24 cellular contexts compared by ENCODE assay signal in genomic region chr17:35889241-35889640, GRCh38. TPM values are rescaled to one million over a fixed set of nuclear protein-coding genes. Genes with fewer than 3 reads are reported as not detected.
DNase-seq lines count a peak whose midpoint lies in the region; ATAC-seq, FAIRE-seq and TF ChIP-seq lines count a peak whose summit lies in the region.
"Had no signal": no experiment of that assay in that cellular context is flagged by ENCODE, and none has a peak within 500 bp of the region (broad histone marks: within the 10 kb centered on the region; RNA-seq: fewer than 3 reads in every experiment).

No MANE protein-coding gene starts in this region.

- H3K36me3 Mint-ChIP-seq in CD8-positive, alpha-beta memory T cell: peaks cover 2 to 6% (median 3%) of the 10 kb centered on the region in 3 donors
- peaks cover 3% of the 10 kb centered on the region for H3K36me3 Mint-ChIP-seq in activated T-helper 1 cell treated with anti-CD3 and anti-CD28 coated beads, Interleukin-12 subunit alpha, Interleukin-12 subunit beta, Interleukin-2, Interleukin-4 antibody, amounts not matched to agents 30 ng/mL and 10 ng/mL and 1 ng/mL, durations not matched to agents 14 hours and 24 hours and 36 hours (ENCODE audit: low read depth)
- peaks cover 0 to 10% (median 0%) of the 10 kb centered on the region in 5 donors for H3K36me3 Mint-ChIP-seq in naive thymus-derived CD4-positive, alpha-beta T cell
- H3K36me3 Mint-ChIP-seq: WTC11 had no signal

- H3K27ac Mint-ChIP-seq in CD8-positive, alpha-beta memory T cell: peak overlapping the region; percentile 74 to 98 (median 94)
- H3K27ac Mint-ChIP-seq in activated T-helper 1 cell treated with anti-CD3 and anti-CD28 coated beads, Interleukin-12 subunit alpha, Interleukin-12 subunit beta, Interleukin-2, Interleukin-4 antibody, amounts not matched to agents 30 ng/mL and 10 ng/mL and 1 ng/mL, durations not matched to agents 14 hours and 24 hours and 36 hours: peak overlapping the region; percentile 27
- H3K27ac Mint-ChIP-seq in naive thymus-derived CD4-positive, alpha-beta T cell: peak overlapping the region in 1 of 9 donors; percentile 89
- H3K27ac Mint-ChIP-seq: WTC11 had no signal

- H3K36me3 ChIP-seq in CD8-positive, alpha-beta memory T cell (ENCODE audit: insufficient read depth, low read length): no peaks in the 10 kb centered on the region
- H3K36me3 ChIP-seq in naive thymus-derived CD4-positive, alpha-beta T cell (ENCODE audit: control insufficient read depth in 2 of 3, insufficient read depth in 3 of 3, low read length in 3 of 3): no peaks in the 10 kb centered on the region
- no peaks in the 10 kb centered on the region for H3K36me3 ChIP-seq in kidney (ENCODE audit: control insufficient read depth in 1 of 2, insufficient read depth in 2 of 2, low read length in 2 of 2)
- H3K36me3 ChIP-seq: adrenal gland, BE2C, breast epithelium, prostate gland had no signal

- H3K4me3 Mint-ChIP-seq in CD8-positive, alpha-beta memory T cell: peak overlapping the region; percentile 46 to 79 (median 68)
- no peak overlapping the region for H3K4me3 Mint-ChIP-seq in activated T-helper 1 cell treated with anti-CD3 and anti-CD28 coated beads, Interleukin-12 subunit alpha, Interleukin-12 subunit beta, Interleukin-2, Interleukin-4 antibody, amounts not matched to agents 30 ng/mL and 10 ng/mL and 1 ng/mL, durations not matched to agents 14 hours and 24 hours and 36 hours
- peak overlapping the region in 2 of 10 donors; percentile 14 to 15 for H3K4me3 Mint-ChIP-seq in naive thymus-derived CD4-positive, alpha-beta T cell
- H3K4me3 Mint-ChIP-seq: neural crest cell, WTC11 had no signal

- H3K27ac ChIP-seq in CD8-positive, alpha-beta memory T cell (ENCODE audit: low read depth, low read length): peak overlapping the region; percentile 20
- no peak overlapping the region for H3K27ac ChIP-seq in naive thymus-derived CD4-positive, alpha-beta T cell (ENCODE audit: low read depth, low read length)
- H3K27ac ChIP-seq in kidney (ENCODE audit: low read depth in 2 of 2, low read length in 2 of 2): no peak overlapping the region
- H3K27ac ChIP-seq: adrenal gland, breast epithelium, prostate gland had no signal

- H3K9me3 ChIP-seq in CD8-positive, alpha-beta memory T cell (ENCODE audit: low read length): no peaks in the 10 kb centered on the region
- H3K9me3 ChIP-seq in naive thymus-derived CD4-positive, alpha-beta T cell (ENCODE audit: control insufficient read depth in 2 of 3, low read length in 3 of 3): no peaks in the 10 kb centered on the region
- H3K9me3 ChIP-seq in kidney (ENCODE audit: control insufficient read depth in 1 of 2, low read length in 2 of 2): no peaks in the 10 kb centered on the region
- H3K9me3 ChIP-seq: adrenal gland, BE2C, prostate gland had no signal

- CTCF ChIA-PET in CD8-positive, alpha-beta memory T cell (lab: Charles Lee): interaction anchor here (0.7 to 12.0 kb wide), 6 partner anchors 11 to 260 kb away, joined by 3 to 144 read pairs (median 6); partner anchors contain the start of gene CCL5
- CTCF ChIA-PET in naive thymus-derived CD4-positive, alpha-beta T cell (lab: Charles Lee): no interaction called here

- peak; percentile 65 for ATAC-seq in naive thymus-derived CD4-positive, alpha-beta T cell
- no peak for ATAC-seq in GM21737 (IDR thresholded peaks at IDR 0.05; ENCODE audit: unreplicated experiment)
- ATAC-seq: HCT116, WTC11 had no signal

- intact Hi-C loops in activated T-helper 1 cell treated with anti-CD3 and anti-CD28 coated beads, Interleukin-12 subunit alpha, Interleukin-12 subunit beta, Interleukin-2, Interleukin-4 antibody, amounts not matched to agents 30 ng/mL and 10 ng/mL and 1 ng/mL, durations not matched to agents 14 hours and 24 hours and 36 hours (cut with micrococcal nuclease): loop anchor here (1.0 to 10.0 kb wide), 5 partner anchors 9 to 1504 kb away; partner anchors contain the start of genes CCL5 and RDM1
- intact Hi-C loops in naive thymus-derived CD4-positive, alpha-beta T cell (cut with micrococcal nuclease): no loop called here
- intact Hi-C loops in kidney (cut with DNase I): no loop called here

- POLR2A ChIA-PET in CD8-positive, alpha-beta memory T cell (lab: Charles Lee): interaction anchor here (0.7 to 5.1 kb wide), 5 partner anchors 9 to 300 kb away, joined by 3 to 86 read pairs (median 37); partner anchors contain the start of gene CCL5
- POLR2A ChIA-PET in naive thymus-derived CD4-positive, alpha-beta T cell (lab: Charles Lee): no interaction called here

- H3K27me3 Mint-ChIP-seq in CD8-positive, alpha-beta memory T cell: peaks cover 0 to 4% of the 10 kb centered on the region in 2 donors
- H3K27me3 Mint-ChIP-seq in activated T-helper 1 cell treated with anti-CD3 and anti-CD28 coated beads, Interleukin-12 subunit alpha, Interleukin-12 subunit beta, Interleukin-2, Interleukin-4 antibody, amounts not matched to agents 30 ng/mL and 10 ng/mL and 1 ng/mL, durations not matched to agents 14 hours and 24 hours and 36 hours (ENCODE audit: insufficient read depth): no peaks in the 10 kb centered on the region
- H3K27me3 Mint-ChIP-seq in naive thymus-derived CD4-positive, alpha-beta T cell: no peaks in the 10 kb centered on the region

- H3K27me3 ChIP-seq in CD8-positive, alpha-beta memory T cell (ENCODE audit: insufficient read depth, low read length, poor library complexity, severe bottlenecking): no peaks in the 10 kb centered on the region
- no peaks in the 10 kb centered on the region for H3K27me3 ChIP-seq in naive thymus-derived CD4-positive, alpha-beta T cell (ENCODE audit: control insufficient read depth in 2 of 2, insufficient read depth in 2 of 2, low read length in 2 of 2)
- H3K27me3 ChIP-seq: adrenal gland, BE2C, breast epithelium had no signal

- peaks cover 66 to 82% (median 72%) of the 10 kb centered on the region in 3 donors for H3K4me1 Mint-ChIP-seq in CD8-positive, alpha-beta memory T cell
- peaks cover 54% of the 10 kb centered on the region for H3K4me1 Mint-ChIP-seq in activated T-helper 1 cell treated with anti-CD3 and anti-CD28 coated beads, Interleukin-12 subunit alpha, Interleukin-12 subunit beta, Interleukin-2, Interleukin-4 antibody, amounts not matched to agents 30 ng/mL and 10 ng/mL and 1 ng/mL, durations not matched to agents 14 hours and 24 hours and 36 hours (ENCODE audit: low read depth)
- peaks cover 0 to 51% (median 7%) of the 10 kb centered on the region in 7 donors for H3K4me1 Mint-ChIP-seq in naive thymus-derived CD4-positive, alpha-beta T cell
- H3K4me1 Mint-ChIP-seq: neural crest cell had no signal

- no peak for FAIRE-seq in kidney (lab: Jason Lieb, UNC)
- FAIRE-seq: A204.1 had no signal

- DNase-seq in activated CD4-positive, alpha-beta T cell treated with anti-CD3 and anti-CD28 coated beads for 48 hours: peak; percentile 17
- DNase-seq in activated CD4-positive, alpha-beta T cell treated with anti-CD3 and anti-CD28 coated beads, Interleukin-2, amount 50 U/mL, for 48 hours: no peak
- peak in 3 of 5 donors; percentile 20 to 75 (median 68) for DNase-seq in CD8-positive, alpha-beta memory T cell
- no peak for DNase-seq in activated T-helper 1 cell treated with anti-CD3 and anti-CD28 coated beads, Interleukin-12 subunit alpha, Interleukin-12 subunit beta, Interleukin-2, Interleukin-4 antibody, amounts not matched to agents 30 ng/mL and 10 ng/mL and 1 ng/mL, durations not matched to agents 14 hours and 24 hours and 36 hours (ENCODE audit: low spot score)
- no peak for DNase-seq in naive thymus-derived CD4-positive, alpha-beta T cell
- no peak for DNase-seq in NCI-H146 (lab: John Stamatoyannopoulos, UW)
- no peak for DNase-seq in kidney
- DNase-seq: NCI-H187; NCI-H82; stimulated activated CD4-positive, alpha-beta T cell treated with anti-CD3 and anti-CD28 coated beads, Interleukin-2, amount 100 ng/mL, for 24 hours had no signal

- H3K4me1 ChIP-seq in CD8-positive, alpha-beta memory T cell (ENCODE audit: insufficient read depth, low read length): peaks cover 54% of the 10 kb centered on the region
- peaks cover 0 to 49% of the 10 kb centered on the region in 2 donors for H3K4me1 ChIP-seq in naive thymus-derived CD4-positive, alpha-beta T cell (ENCODE audit: control insufficient read depth in 2 of 2, insufficient read depth in 2 of 2, low read length in 2 of 2)
- peaks cover 0 to 4% of the 10 kb centered on the region in 2 donors for H3K4me1 ChIP-seq in kidney (ENCODE audit: control insufficient read depth in 1 of 2, insufficient read depth in 1 of 2, low read depth in 1 of 2, low read length in 2 of 2)
- H3K4me1 ChIP-seq: adrenal gland, BE2C, breast epithelium, prostate gland had no signal

- no peaks in the 10 kb centered on the region for H3K9me3 Mint-ChIP-seq in CD8-positive, alpha-beta memory T cell
- H3K9me3 Mint-ChIP-seq in activated T-helper 1 cell treated with anti-CD3 and anti-CD28 coated beads, Interleukin-12 subunit alpha, Interleukin-12 subunit beta, Interleukin-2, Interleukin-4 antibody, amounts not matched to agents 30 ng/mL and 10 ng/mL and 1 ng/mL, durations not matched to agents 14 hours and 24 hours and 36 hours: peaks cover 4% of the 10 kb centered on the region
- peaks cover 0 to 2% (median 0%) of the 10 kb centered on the region in 11 donors for H3K9me3 Mint-ChIP-seq in naive thymus-derived CD4-positive, alpha-beta T cell
- H3K9me3 Mint-ChIP-seq: neural crest cell, WTC11 had no signal

- no peak overlapping the region for H3K9ac ChIP-seq in kidney (ENCODE audit: low read length in 2 of 2)
- H3K9ac ChIP-seq: KMS-11 had no signal

- no peak for TF ChIP-seq CTCF in kidney (IDR thresholded peaks at IDR 0.05; ENCODE audit: borderline replicate concordance, extremely low read depth, insufficient read depth)

- H3K4me3 ChIP-seq in CD8-positive, alpha-beta memory T cell (ENCODE audit: low read length): no peak overlapping the region
- no peak overlapping the region for H3K4me3 ChIP-seq in naive thymus-derived CD4-positive, alpha-beta T cell (ENCODE audit: low read length)
- no peak overlapping the region for H3K4me3 ChIP-seq in kidney (ENCODE audit: low read length in 2 of 2)
- H3K4me3 ChIP-seq: adrenal gland, breast epithelium, prostate gland had no signal

RNA-seq across cellular contexts. Expression of gene CCL5, which starts 9.1 kb away (rescaled TPM):
- 100 to 1,000 TPM; 580 to 591 TPM for total RNA-seq in CD8-positive, alpha-beta memory T cell
- polyA plus RNA-seq in CD8-positive, alpha-beta memory T cell: 2,769 TPM
- 25.4 and 30.2 TPM in 2 replicates for total RNA-seq in activated T-helper 1 cell treated with anti-CD3 and anti-CD28 coated beads, Interleukin-12 subunit alpha, Interleukin-12 subunit beta, Interleukin-2, Interleukin-4 antibody, amounts not matched to agents 30 ng/mL and 10 ng/mL and 1 ng/mL, durations not matched to agents 14 hours and 24 hours and 36 hours
- 100 to 1,000 TPM in 1 of 5 experiments, 10 to 100 TPM in 4; 17.0 to 192 (median 29.1) TPM for total RNA-seq in naive thymus-derived CD4-positive, alpha-beta T cell
- polyA plus RNA-seq in naive thymus-derived CD4-positive, alpha-beta T cell: 1 to 10 TPM; 2.8 to 4.1 TPM
- total RNA-seq in kidney: 10.3 TPM
- polyA plus RNA-seq in kidney (ENCODE audit: insufficient read depth, low read depth, low replicate concordance): 4.2 TPM
- total RNA-seq: HT1080, neural crest cell had no signal

RNA-seq across cellular contexts. Expression of gene HEATR9, which starts 20.6 kb away (rescaled TPM):
- total RNA-seq in CD8-positive, alpha-beta memory T cell: 1 to 10 TPM; 2.3 to 2.6 TPM
- 0.55 TPM for polyA plus RNA-seq in CD8-positive, alpha-beta memory T cell
- total RNA-seq in activated T-helper 1 cell treated with anti-CD3 and anti-CD28 coated beads, Interleukin-12 subunit alpha, Interleukin-12 subunit beta, Interleukin-2, Interleukin-4 antibody, amounts not matched to agents 30 ng/mL and 10 ng/mL and 1 ng/mL, durations not matched to agents 14 hours and 24 hours and 36 hours: 0.13 TPM in 1 of 2 replicates, not detected in the other
- total RNA-seq in naive thymus-derived CD4-positive, alpha-beta T cell: 1 to 10 TPM in 1 of 5 experiments, under 1 TPM in 1, not detected in 3; 0.22 to 1.9 TPM
- under 1 TPM in 1 of 2 donors, not detected in 1; 0.09 TPM for polyA plus RNA-seq in naive thymus-derived CD4-positive, alpha-beta T cell
- total RNA-seq in kidney: 0.16 TPM
- polyA plus RNA-seq in kidney (ENCODE audit: insufficient read depth, low read depth, low replicate concordance): not detected
- total RNA-seq: adrenal gland, Daoy, HT1080, mesenteric fat pad, neural crest cell, WTC11 had no signal

RNA-seq across cellular contexts. Expression of gene RDM1, which starts 41.3 kb away (rescaled TPM):
- 1 to 10 TPM; 2.5 to 3.1 TPM for total RNA-seq in CD8-positive, alpha-beta memory T cell
- 2.8 TPM for polyA plus RNA-seq in CD8-positive, alpha-beta memory T cell
- total RNA-seq in activated T-helper 1 cell treated with anti-CD3 and anti-CD28 coated beads, Interleukin-12 subunit alpha, Interleukin-12 subunit beta, Interleukin-2, Interleukin-4 antibody, amounts not matched to agents 30 ng/mL and 10 ng/mL and 1 ng/mL, durations not matched to agents 14 hours and 24 hours and 36 hours: 1.7 and 2.3 TPM in 2 replicates
- 1 to 10 TPM in 1 of 5 experiments, not detected in 4; 6.9 TPM for total RNA-seq in naive thymus-derived CD4-positive, alpha-beta T cell
- under 1 TPM in 1 of 2 donors, not detected in 1; 0.39 TPM for polyA plus RNA-seq in naive thymus-derived CD4-positive, alpha-beta T cell
- not detected for total RNA-seq in kidney
- 0.56 TPM for polyA plus RNA-seq in kidney (ENCODE audit: insufficient read depth, low read depth, low replicate concordance)
- total RNA-seq: adrenal gland, breast epithelium, mesenteric fat pad had no signal

RNA-seq across cellular contexts. Expression of gene LYZL6, which starts 54.3 kb away (rescaled TPM):
- not detected for total RNA-seq in CD8-positive, alpha-beta memory T cell
- polyA plus RNA-seq in CD8-positive, alpha-beta memory T cell: not detected
- total RNA-seq in activated T-helper 1 cell treated with anti-CD3 and anti-CD28 coated beads, Interleukin-12 subunit alpha, Interleukin-12 subunit beta, Interleukin-2, Interleukin-4 antibody, amounts not matched to agents 30 ng/mL and 10 ng/mL and 1 ng/mL, durations not matched to agents 14 hours and 24 hours and 36 hours: not detected in 2 replicates
- total RNA-seq in naive thymus-derived CD4-positive, alpha-beta T cell: not detected
- polyA plus RNA-seq in naive thymus-derived CD4-positive, alpha-beta T cell: not detected
- total RNA-seq in kidney: not detected
- polyA plus RNA-seq in kidney (ENCODE audit: insufficient read depth, low read depth, low replicate concordance): not detected
- total RNA-seq: adrenal gland, breast epithelium, Daoy, HT1080, mesenteric fat pad, neural crest cell, ureter, WTC11 had no signal
- polyA plus RNA-seq: adrenal gland had no signal

Comparison
In these comparisons a context has a peak if more than half of its experiments do, and no peak if none do; other contexts are left out.
1. DNase-seq: peak in activated CD4-positive, alpha-beta T cell treated with anti-CD3 and anti-CD28 coated beads for 48 hours (single experiment) and CD8-positive, alpha-beta memory T cell (3 of 5); none in activated CD4-positive, alpha-beta T cell treated with anti-CD3 and anti-CD28 coated beads, Interleukin-2, amount 50 U/mL, for 48 hours (0 of 2), activated T-helper 1 cell treated with anti-CD3 and anti-CD28 coated beads, Interleukin-12 subunit alpha, Interleukin-12 subunit beta, Interleukin-2, Interleukin-4 antibody, amounts not matched to agents 30 ng/mL and 10 ng/mL and 1 ng/mL, durations not matched to agents 14 hours and 24 hours and 36 hours (single experiment), naive thymus-derived CD4-positive, alpha-beta T cell (0 of 9), NCI-H146 (single experiment) and kidney (single experiment).